19 cellular contexts compared by ENCODE assay signal in the genomic region with DNA sequence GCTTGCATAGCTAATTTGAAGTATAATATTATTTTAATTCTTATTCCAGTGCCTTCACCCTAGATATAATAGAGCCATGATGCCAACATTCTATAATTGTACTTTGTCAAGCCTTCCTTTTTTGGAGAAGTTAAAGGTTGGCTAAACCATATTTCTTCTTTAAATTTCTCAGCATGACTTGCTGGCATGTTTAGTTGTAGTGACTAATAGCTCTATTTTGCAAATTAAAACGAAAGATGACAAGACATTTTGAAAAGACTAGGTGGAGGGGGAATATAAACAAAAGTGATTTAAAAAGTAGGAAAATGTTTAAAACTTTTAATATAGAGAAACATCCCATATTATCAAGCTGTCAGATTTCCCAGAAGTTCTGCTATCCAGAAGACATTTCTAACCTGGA.
"Had no signal": no experiment of that assay in that cellular context is flagged by ENCODE, and none has a peak within 500 bp of the region (broad histone marks: within the 10 kb centered on the region; RNA-seq: fewer than 3 reads in every experiment).

No MANE protein-coding gene starts in this region.

- H3K36me3 ChIP-seq: esophagus squamous epithelium, right atrium auricular region, sigmoid colon, tibial nerve, upper lobe of right lung, vagina had no signal

- H3K4me2 ChIP-seq: hepatocyte had no signal

- H3K27ac ChIP-seq: epithelial cell of prostate, esophagus squamous epithelium, foreskin keratinocyte, hepatocyte, right atrium auricular region, sigmoid colon, skin epidermis, testis, tibial nerve, upper lobe of right lung, vagina had no signal

- H3K79me2 ChIP-seq: hepatocyte had no signal

- H3K4me1 ChIP-seq: esophagus squamous epithelium, foreskin keratinocyte, right atrium auricular region, sigmoid colon, testis, tibial nerve, upper lobe of right lung, vagina had no signal

- DNase-seq: effector memory CD8-positive, alpha-beta T cell; esophagus squamous epithelium; foreskin keratinocyte; head of caudate nucleus; mesendoderm; naive B cell; sigmoid colon; stimulated activated CD4-positive, alpha-beta T cell treated with anti-CD3 and anti-CD28 coated beads, Interleukin-2, amount 100 ng/mL, for 24 hours; stimulated activated CD4-positive, alpha-beta T cell treated with anti-CD3 and anti-CD28 coated beads, Interleukin-4, amount 100 ng/mL, for 4 hours; stimulated activated naive B cell treated with anti-CD40 and anti-IgM and Interleukin-4, amounts not matched to agents 10 μg/mL and 1 μg/mL and 100 μg/mL, for 72 hours; stimulated activated naive CD8-positive, alpha-beta T cell treated with anti-CD3 and anti-CD28 coated beads, Interleukin-15, amount 100 ng/mL, for 72 hours; testis; upper lobe of right lung had no signal

- H3K4me3 ChIP-seq: esophagus squamous epithelium, hepatocyte, right atrium auricular region, sigmoid colon, skin epidermis, testis, tibial nerve, upper lobe of right lung, vagina had no signal

- H2AFZ ChIP-seq: hepatocyte had no signal

- H3K27me3 ChIP-seq: esophagus squamous epithelium, foreskin keratinocyte, right atrium auricular region, sigmoid colon, testis, tibial nerve, upper lobe of right lung, vagina had no signal

- H3K9me3 ChIP-seq: esophagus squamous epithelium, right atrium auricular region, sigmoid colon, testis, tibial nerve, upper lobe of right lung, vagina had no signal
